ENCODE assay signal across 8 cellular contexts in the genomic region with DNA sequence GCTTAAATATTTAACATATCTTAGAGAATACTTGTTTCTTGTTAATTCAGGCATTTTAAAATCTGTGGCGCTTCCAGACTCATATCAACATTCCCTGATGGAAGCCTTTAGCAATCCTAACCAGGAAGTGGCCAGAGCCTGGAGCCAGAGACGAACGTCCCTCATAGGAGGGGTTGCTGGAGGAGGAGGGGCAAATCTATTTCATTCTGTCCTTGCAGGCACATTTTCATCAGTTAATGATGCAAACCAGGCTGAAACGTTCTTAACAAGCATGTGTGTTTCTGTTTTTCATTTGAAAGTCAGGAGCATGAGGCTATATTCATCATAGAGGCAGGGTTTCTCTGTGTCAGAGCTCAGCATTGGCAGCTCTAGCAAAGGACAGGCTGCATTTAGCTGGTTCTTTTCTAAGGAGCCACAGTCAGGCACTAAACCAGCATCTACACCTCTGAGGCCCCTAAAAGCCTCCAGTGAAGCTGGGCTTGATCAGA. TPM values are rescaled to one million over a fixed set of nuclear protein-coding genes. Genes with fewer than 3 reads are reported as not detected.
DNase-seq lines count a peak whose midpoint lies in the region; TF ChIP-seq lines count a peak whose summit lies in the region.

No MANE protein-coding gene starts in this region.

- 7 to 15% (median 9%) methylated on average over 4 of the region's 4 CpGs for WGBS in adrenal gland, 4 donors

- H3K4me3 ChIP-seq in adrenal gland (peak overlapping the region in 2 of 4 donors; percentile 0 to 11), skeletal muscle tissue (ENCODE audit: low read length in 3 of 3) (peak overlapping the region; percentile 1 to 58 (median 36))

- H3K36me3 ChIP-seq in adrenal gland (replicated peaks in 1 of 2) (no peaks in the 10 kb centered on the region), skeletal muscle tissue (ENCODE audit: control insufficient read depth in 3 of 3, insufficient read depth in 3 of 3, low read length in 3 of 3) (no peaks in the 10 kb centered on the region)

- H3K9me3 ChIP-seq in adrenal gland (replicated peaks in 1 of 3), result no peaks in the 10 kb centered on the region
- no peaks in the 10 kb centered on the region for H3K9me3 ChIP-seq in skeletal muscle tissue (ENCODE audit: control insufficient read depth in 3 of 3, low read length in 3 of 3)

- TF ChIP-seq POLR2A in adrenal gland (IDR thresholded peaks at IDR 0.05), result peak in 1 of 2 donors; percentile 59

- peak overlapping the region; percentile 48 to 59 (median 51) for H3K9ac ChIP-seq in skeletal muscle tissue (ENCODE audit: low read depth in 1 of 3, low read length in 3 of 3)

- H3K4me1 ChIP-seq in adrenal gland (replicated peaks in 1 of 2) (peaks cover 27 to 38% of the 10 kb centered on the region in 2 donors), skeletal muscle tissue (ENCODE audit: control insufficient read depth in 3 of 3, insufficient read depth in 3 of 3, low read length in 3 of 3) (peaks cover 8 to 24% (median 22%) of the 10 kb centered on the region in 3 donors)

- H3K27me3 ChIP-seq in adrenal gland, result no peaks in the 10 kb centered on the region
- H3K27me3 ChIP-seq in skeletal muscle tissue (ENCODE audit: control insufficient read depth in 3 of 3, insufficient read depth in 3 of 3, low read length in 3 of 3), result no peaks in the 10 kb centered on the region

- intact Hi-C loops in adrenal gland (cut with DNase I), result no loop called here

- H3K27ac ChIP-seq in adrenal gland, result peak overlapping the region; percentile 74 to 87 (median 82)
- peak overlapping the region; percentile 57 for H3K27ac ChIP-seq in skeletal muscle tissue (ENCODE audit: low read depth, low read length)

- TF ChIP-seq CTCF in adrenal gland (IDR thresholded peaks at IDR 0.05), result no peak

- DNase-seq in HCEC 1CT (peak; percentile 81), adrenal gland (peak in 6 of 7 donors; percentile 65 to 83 (median 73)), hippocampal formation (lab: John Stamatoyannopoulos, UW) (peak; percentile 38 to 83), NCI-H1694 treated with DMSO at 0.1 percent for 48 hours (lab: John Stamatoyannopoulos, UW) (no peak), SKM-1 treated with dmso at 0.1 percent for 144 hours (lab: John Stamatoyannopoulos, UW; ENCODE audit: unreplicated experiment) (no peak)
- DNase-seq in activated naive CD4-positive, alpha-beta T cell treated with anti-CD3 and anti-CD28 coated beads, Interleukin-2, amount 50 U/mL, for 16 hours, result no peak
- no peak for DNase-seq in activated effector memory CD4-positive, alpha-beta T cell treated with anti-CD3 and anti-CD28 coated beads, Interleukin-2, amount 50 U/mL, for 16 hours

RNA-seq across cellular contexts. Expression of gene IFIT2, which starts 17.8 kb away (rescaled TPM):
- total RNA-seq in adrenal gland (10 to 100 TPM in 6 of 8 donors, 1 to 10 TPM in 2; 5.5 to 18.6 (median 13.3) TPM), skeletal muscle tissue (6.8 TPM)
- 10 to 100 TPM in 1 of 3 donors, 1 to 10 TPM in 2; 4.0 to 30.0 (median 6.0) TPM for polyA plus RNA-seq in adrenal gland

RNA-seq across cellular contexts. Expression of gene LIPA, which starts 32.5 kb away (rescaled TPM):
- 100 to 1,000 TPM in 5 of 8 donors, 10 to 100 TPM in 3; 76.6 to 202 (median 134) TPM for total RNA-seq in adrenal gland
- 100 to 1,000 TPM in 1 of 3 donors, 10 to 100 TPM in 2; 15.9 to 153 (median 29.8) TPM for polyA plus RNA-seq in adrenal gland
- total RNA-seq in skeletal muscle tissue, result 50.1 TPM

RNA-seq across cellular contexts. Expression of gene IFIT3, which starts 43.8 kb away (rescaled TPM):
- total RNA-seq in adrenal gland, result 10 to 100 TPM; 19.0 to 34.5 (median 27.5) TPM
- polyA plus RNA-seq in adrenal gland, result 10 to 100 TPM in 2 of 3 donors, 1 to 10 TPM in 1; 8.1 to 88.6 (median 14.9) TPM
- total RNA-seq in skeletal muscle tissue, result 12.0 TPM

Comparison
In these comparisons a context has a peak if more than half of its experiments do, and no peak if none do; other contexts are left out.
1. DNase-seq: peak in HCEC 1CT (single experiment), adrenal gland (6 of 7) and hippocampal formation (2 of 2); none in NCI-H1694 treated with DMSO at 0.1 percent for 48 hours (single experiment), activated naive CD4-positive, alpha-beta T cell treated with anti-CD3 and anti-CD28 coated beads, Interleukin-2, amount 50 U/mL, for 16 hours (single experiment), SKM-1 treated with dmso at 0.1 percent for 144 hours (single experiment) and activated effector memory CD4-positive, alpha-beta T cell treated with anti-CD3 and anti-CD28 coated beads, Interleukin-2, amount 50 U/mL, for 16 hours (single experiment).